ENCODE assay signal across 2 cellular contexts in genomic region chr2:15701326-15701907, GRCh38.
TF ChIP-seq lines count a peak whose summit lies in the region.

No MANE protein-coding gene starts in this region.

TF ChIP-seq in HepG2, 621 proteins besides CTCF, POLR2A, EP300 and RAD21:
- no peak for TF ChIP-seq ZNF788 (CRISPR knock-in tag; IDR thresholded peaks at IDR 0.05; ENCODE audit: borderline replicate concordance)
- peak; percentile 42; the same call in 1 of the 2 replicates for TF ChIP-seq ZNF160 (CRISPR knock-in tag; IDR thresholded peaks at IDR 0.05)

TF ChIP-seq in H1, 55 proteins besides CTCF, POLR2A, EP300 and RAD21:
- TF ChIP-seq HDAC6 (IDR thresholded peaks at IDR 0.05; ENCODE audit: low read depth, low read length) (no peak), ATF2 (IDR thresholded peaks at IDR 0.05; ENCODE audit: low read length) (no peak), CTBP2 (IDR thresholded peaks at IDR 0.05; ENCODE audit: borderline replicate concordance, insufficient read depth, insufficient read length, low read length) (no peak), SIRT6 (IDR thresholded peaks at IDR 0.05; ENCODE audit: low read length) (no peak), ZNF274 (IDR thresholded peaks at IDR 0.05; ENCODE audit: borderline replicate concordance, extremely low read depth, low read length) (no peak), SRF (IDR thresholded peaks at IDR 0.05; ENCODE audit: low read depth, low read length) (no peak), USF2 (IDR thresholded peaks at IDR 0.05; ENCODE audit: low read length) (no peak), KDM4A (IDR thresholded peaks at IDR 0.05; ENCODE audit: low read depth, low read length, severe bottlenecking) (no peak), TCF12 (IDR thresholded peaks at IDR 0.05; ENCODE audit: low read depth, low read length) (no peak), SUZ12 (IDR thresholded peaks at IDR 0.05; ENCODE audit: low read length) (no peak)
